1 cellular context compared by ENCODE assay signal in the genomic region with DNA sequence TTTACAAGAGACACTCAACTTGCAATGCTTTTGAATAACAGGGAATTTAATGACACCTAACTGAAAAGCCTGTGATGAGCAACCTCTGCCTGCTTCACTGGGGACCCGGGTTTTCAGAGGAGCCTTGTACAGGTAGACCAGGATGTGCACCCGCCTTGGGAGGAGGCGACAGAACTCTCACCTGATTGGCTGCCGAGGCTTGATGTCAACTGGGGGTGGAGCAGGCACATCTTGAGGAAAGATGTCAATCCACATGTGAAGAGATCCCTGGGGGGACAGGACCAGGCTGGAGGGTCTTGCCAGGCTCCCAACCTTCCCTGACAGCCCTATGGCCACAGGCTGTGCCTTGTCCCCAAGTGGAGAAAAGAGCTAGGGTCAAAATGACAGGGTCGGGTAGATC.
A peak's percentile ranks its signal among the peaks of the same experiment; 100 is the strongest.
TF ChIP-seq lines count a peak whose summit lies in the region.

No MANE protein-coding gene starts in this region.

TF ChIP-seq in HepG2, 621 proteins besides CTCF, POLR2A, EP300 and RAD21 (continued from another document):
- TF ChIP-seq, protein P1, sequence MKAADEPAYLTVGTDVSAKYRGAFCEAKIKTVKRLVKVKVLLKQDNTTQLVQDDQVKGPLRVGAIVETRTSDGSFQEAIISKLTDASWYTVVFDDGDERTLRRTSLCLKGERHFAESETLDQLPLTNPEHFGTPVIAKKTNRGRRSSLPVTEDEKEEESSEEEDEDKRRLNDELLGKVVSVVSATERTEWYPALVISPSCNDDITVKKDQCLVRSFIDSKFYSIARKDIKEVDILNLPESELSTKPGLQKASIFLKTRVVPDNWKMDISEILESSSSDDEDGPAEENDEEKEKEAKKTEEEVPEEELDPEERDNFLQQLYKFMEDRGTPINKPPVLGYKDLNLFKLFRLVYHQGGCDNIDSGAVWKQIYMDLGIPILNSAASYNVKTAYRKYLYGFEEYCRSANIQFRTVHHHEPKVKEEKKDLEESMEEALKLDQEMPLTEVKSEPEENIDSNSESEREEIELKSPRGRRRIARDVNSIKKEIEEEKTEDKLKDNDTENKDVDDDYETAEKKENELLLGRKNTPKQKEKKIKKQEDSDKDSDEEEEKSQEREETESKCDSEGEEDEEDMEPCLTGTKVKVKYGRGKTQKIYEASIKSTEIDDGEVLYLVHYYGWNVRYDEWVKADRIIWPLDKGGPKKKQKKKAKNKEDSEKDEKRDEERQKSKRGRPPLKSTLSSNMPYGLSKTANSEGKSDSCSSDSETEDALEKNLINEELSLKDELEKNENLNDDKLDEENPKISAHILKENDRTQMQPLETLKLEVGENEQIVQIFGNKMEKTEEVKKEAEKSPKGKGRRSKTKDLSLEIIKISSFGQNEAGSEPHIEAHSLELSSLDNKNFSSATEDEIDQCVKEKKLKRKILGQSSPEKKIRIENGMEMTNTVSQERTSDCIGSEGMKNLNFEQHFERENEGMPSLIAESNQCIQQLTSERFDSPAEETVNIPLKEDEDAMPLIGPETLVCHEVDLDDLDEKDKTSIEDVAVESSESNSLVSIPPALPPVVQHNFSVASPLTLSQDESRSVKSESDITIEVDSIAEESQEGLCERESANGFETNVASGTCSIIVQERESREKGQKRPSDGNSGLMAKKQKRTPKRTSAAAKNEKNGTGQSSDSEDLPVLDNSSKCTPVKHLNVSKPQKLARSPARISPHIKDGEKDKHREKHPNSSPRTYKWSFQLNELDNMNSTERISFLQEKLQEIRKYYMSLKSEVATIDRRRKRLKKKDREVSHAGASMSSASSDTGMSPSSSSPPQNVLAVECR (CRISPR knock-in tag; IDR thresholded peaks at IDR 0.05; ENCODE audit: borderline replicate concordance): no peak
- TF ChIP-seq PHF21A (CRISPR knock-in tag; IDR thresholded peaks at IDR 0.05) (no peak), ZNF572 (CRISPR knock-in tag; IDR thresholded peaks at IDR 0.05) (0 out of 2 replicates have a peak, but pooled peaks have one; percentile 18), TEAD2 (CRISPR knock-in tag; IDR thresholded peaks at IDR 0.05) (no peak), ZNF563 (CRISPR knock-in tag; IDR thresholded peaks at IDR 0.05) (no peak), ZNF569 (CRISPR knock-in tag; IDR thresholded peaks at IDR 0.05; ENCODE audit: borderline replicate concordance) (no peak), PITX1 (CRISPR knock-in tag; IDR thresholded peaks at IDR 0.05) (0 out of 2 replicates have a peak, but pooled peaks have one; percentile 16), ZBTB7A (CRISPR knock-in tag; IDR thresholded peaks at IDR 0.05) (no peak), ZNF7 (CRISPR knock-in tag; IDR thresholded peaks at IDR 0.05) (no peak), KDM3A (CRISPR knock-in tag; IDR thresholded peaks at IDR 0.05; ENCODE audit: low read depth) (no peak), TSC22D2 (CRISPR knock-in tag; IDR thresholded peaks at IDR 0.05; ENCODE audit: borderline replicate concordance) (no peak), ZBTB38 (CRISPR knock-in tag; IDR thresholded peaks at IDR 0.05) (no peak), THYN1 (CRISPR knock-in tag; IDR thresholded peaks at IDR 0.05; ENCODE audit: borderline replicate concordance, low read depth) (no peak)
- TF ChIP-seq, protein P2, sequence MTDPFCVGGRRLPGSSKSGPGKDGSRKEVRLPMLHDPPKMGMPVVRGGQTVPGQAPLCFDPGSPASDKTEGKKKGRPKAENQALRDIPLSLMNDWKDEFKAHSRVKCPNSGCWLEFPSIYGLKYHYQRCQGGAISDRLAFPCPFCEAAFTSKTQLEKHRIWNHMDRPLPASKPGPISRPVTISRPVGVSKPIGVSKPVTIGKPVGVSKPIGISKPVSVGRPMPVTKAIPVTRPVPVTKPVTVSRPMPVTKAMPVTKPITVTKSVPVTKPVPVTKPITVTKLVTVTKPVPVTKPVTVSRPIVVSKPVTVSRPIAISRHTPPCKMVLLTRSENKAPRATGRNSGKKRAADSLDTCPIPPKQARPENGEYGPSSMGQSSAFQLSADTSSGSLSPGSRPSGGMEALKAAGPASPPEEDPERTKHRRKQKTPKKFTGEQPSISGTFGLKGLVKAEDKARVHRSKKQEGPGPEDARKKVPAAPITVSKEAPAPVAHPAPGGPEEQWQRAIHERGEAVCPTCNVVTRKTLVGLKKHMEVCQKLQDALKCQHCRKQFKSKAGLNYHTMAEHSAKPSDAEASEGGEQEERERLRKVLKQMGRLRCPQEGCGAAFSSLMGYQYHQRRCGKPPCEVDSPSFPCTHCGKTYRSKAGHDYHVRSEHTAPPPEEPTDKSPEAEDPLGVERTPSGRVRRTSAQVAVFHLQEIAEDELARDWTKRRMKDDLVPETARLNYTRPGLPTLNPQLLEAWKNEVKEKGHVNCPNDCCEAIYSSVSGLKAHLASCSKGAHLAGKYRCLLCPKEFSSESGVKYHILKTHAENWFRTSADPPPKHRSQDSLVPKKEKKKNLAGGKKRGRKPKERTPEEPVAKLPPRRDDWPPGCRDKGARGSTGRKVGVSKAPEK (CRISPR knock-in tag; IDR thresholded peaks at IDR 0.05; ENCODE audit: borderline replicate concordance): no peak
- TF ChIP-seq, protein P3, sequence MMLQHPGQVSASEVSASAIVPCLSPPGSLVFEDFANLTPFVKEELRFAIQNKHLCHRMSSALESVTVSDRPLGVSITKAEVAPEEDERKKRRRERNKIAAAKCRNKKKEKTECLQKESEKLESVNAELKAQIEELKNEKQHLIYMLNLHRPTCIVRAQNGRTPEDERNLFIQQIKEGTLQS (CRISPR knock-in tag; IDR thresholded peaks at IDR 0.05): no peak
- TF ChIP-seq, protein P4, sequence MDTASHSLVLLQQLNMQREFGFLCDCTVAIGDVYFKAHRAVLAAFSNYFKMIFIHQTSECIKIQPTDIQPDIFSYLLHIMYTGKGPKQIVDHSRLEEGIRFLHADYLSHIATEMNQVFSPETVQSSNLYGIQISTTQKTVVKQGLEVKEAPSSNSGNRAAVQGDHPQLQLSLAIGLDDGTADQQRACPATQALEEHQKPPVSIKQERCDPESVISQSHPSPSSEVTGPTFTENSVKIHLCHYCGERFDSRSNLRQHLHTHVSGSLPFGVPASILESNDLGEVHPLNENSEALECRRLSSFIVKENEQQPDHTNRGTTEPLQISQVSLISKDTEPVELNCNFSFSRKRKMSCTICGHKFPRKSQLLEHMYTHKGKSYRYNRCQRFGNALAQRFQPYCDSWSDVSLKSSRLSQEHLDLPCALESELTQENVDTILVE (CRISPR knock-in tag; IDR thresholded peaks at IDR 0.05): no peak
- TF ChIP-seq, protein P5, sequence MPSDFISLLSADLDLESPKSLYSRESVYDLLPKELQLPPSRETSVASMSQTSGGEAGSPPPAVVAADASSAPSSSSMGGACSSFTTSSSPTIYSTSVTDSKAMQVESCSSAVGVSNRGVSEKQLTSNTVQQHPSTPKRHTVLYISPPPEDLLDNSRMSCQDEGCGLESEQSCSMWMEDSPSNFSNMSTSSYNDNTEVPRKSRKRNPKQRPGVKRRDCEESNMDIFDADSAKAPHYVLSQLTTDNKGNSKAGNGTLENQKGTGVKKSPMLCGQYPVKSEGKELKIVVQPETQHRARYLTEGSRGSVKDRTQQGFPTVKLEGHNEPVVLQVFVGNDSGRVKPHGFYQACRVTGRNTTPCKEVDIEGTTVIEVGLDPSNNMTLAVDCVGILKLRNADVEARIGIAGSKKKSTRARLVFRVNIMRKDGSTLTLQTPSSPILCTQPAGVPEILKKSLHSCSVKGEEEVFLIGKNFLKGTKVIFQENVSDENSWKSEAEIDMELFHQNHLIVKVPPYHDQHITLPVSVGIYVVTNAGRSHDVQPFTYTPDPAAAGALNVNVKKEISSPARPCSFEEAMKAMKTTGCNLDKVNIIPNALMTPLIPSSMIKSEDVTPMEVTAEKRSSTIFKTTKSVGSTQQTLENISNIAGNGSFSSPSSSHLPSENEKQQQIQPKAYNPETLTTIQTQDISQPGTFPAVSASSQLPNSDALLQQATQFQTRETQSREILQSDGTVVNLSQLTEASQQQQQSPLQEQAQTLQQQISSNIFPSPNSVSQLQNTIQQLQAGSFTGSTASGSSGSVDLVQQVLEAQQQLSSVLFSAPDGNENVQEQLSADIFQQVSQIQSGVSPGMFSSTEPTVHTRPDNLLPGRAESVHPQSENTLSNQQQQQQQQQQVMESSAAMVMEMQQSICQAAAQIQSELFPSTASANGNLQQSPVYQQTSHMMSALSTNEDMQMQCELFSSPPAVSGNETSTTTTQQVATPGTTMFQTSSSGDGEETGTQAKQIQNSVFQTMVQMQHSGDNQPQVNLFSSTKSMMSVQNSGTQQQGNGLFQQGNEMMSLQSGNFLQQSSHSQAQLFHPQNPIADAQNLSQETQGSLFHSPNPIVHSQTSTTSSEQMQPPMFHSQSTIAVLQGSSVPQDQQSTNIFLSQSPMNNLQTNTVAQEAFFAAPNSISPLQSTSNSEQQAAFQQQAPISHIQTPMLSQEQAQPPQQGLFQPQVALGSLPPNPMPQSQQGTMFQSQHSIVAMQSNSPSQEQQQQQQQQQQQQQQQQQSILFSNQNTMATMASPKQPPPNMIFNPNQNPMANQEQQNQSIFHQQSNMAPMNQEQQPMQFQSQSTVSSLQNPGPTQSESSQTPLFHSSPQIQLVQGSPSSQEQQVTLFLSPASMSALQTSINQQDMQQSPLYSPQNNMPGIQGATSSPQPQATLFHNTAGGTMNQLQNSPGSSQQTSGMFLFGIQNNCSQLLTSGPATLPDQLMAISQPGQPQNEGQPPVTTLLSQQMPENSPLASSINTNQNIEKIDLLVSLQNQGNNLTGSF (CRISPR knock-in tag; IDR thresholded peaks at IDR 0.05): no peak
